In the genomic region with DNA sequence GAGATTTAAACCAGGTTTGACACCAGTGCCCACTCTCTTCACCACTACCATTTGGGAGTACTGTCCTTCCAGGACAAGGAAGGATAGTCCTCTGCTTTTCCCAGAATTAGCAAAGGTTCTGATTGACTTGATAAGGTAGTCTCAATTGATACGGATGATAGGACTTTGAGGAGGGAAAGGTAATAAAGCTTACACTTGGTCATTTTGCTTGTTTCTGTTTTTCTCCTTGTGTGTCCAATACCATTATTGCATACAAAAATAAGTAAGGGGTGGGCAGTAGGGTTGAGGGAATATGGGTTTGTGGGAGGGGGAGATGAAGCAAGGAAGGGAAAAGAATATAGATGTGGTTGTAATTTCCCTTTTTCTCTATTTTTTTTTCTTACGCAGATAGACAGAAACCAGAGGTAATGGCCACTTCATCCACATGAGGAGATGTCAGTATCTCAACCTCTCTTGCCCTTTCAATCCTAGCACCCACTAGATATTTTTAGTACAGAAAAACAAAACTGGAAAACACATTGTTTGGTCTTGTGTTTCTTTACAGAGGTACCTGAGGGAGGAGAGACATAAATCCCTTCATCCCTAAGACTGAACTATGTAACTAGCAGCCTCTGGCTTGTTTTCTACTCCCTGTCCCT, we compare ENCODE assay signal across 1 cellular context.
TF ChIP-seq lines count a peak whose summit lies in the region.

No MANE protein-coding gene starts in this region.

TF ChIP-seq in GM12891, 5 proteins besides CTCF, POLR2A, EP300 and RAD21:
- no peak for TF ChIP-seq PAX5 (IDR thresholded peaks at IDR 0.05; ENCODE audit: insufficient read depth, low read length, severe bottlenecking)
- no peak for TF ChIP-seq POLR2AphosphoS5 (IDR thresholded peaks at IDR 0.05; ENCODE audit: low read depth, low read length)
- no peak for TF ChIP-seq POU2F2 (IDR thresholded peaks at IDR 0.05; ENCODE audit: low read depth, low read length)
- TF ChIP-seq TAF1 (IDR thresholded peaks at IDR 0.05; ENCODE audit: low read depth, low read length): no peak
- no peak for TF ChIP-seq SPI1 (IDR thresholded peaks at IDR 0.05; ENCODE audit: low read depth, low read length)
TF ChIP-seq in GM12891: peak in this region for 0.
